2 cellular contexts compared by ENCODE assay signal in the genomic region with DNA sequence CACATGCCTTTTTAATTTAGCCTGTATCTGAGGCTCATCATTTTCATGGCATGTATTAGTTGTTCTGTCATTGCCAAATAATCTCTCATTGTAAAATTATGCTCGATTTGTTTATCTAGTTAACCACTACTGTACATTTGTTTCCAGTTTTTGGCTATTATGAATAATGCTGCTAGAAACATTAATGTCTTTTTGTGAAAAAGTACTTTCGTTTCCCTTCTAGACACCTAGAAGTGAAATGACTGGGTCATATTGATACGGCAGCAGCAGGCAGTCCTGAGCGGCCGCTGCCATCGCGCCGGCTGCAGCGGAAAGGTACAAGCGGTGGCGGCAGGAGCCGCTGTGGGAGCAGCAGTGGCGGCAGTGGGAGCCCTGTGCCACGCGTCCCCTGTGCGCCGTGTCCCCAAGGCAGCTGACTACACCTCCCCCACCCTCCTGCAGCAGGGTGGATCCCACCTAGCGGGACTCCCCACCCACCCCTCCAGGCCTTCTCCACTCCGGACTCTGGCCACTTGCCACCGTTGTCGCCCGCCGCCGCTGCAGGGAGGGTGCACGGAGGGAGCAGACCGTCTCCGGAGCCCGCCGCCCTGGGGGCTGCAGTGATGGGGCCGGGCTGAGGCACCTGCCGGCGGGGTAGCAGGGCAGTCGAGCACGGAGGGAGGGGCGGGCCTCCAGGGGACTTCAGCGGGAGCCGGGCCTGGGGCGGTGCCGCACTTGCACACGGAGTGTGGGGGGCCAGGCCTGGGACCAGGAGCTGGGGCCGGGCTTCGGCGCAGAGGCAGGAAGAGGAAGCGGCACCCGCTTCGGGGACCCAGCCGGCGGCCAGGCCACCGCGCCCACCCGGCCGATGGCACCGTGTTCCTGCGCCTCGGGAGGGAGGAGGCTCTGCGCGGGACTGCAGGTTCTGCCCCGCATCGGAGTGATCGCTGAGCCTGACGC.
TF ChIP-seq lines count a peak whose summit lies in the region.

No MANE protein-coding gene starts in this region.

TF ChIP-seq in IMR-90, 13 proteins besides CTCF, POLR2A, EP300 and RAD21 (continued from another document):
- TF ChIP-seq MAFK (IDR thresholded peaks at IDR 0.05; ENCODE audit: low read depth, low read length), result no peak
- TF ChIP-seq, protein P1, sequence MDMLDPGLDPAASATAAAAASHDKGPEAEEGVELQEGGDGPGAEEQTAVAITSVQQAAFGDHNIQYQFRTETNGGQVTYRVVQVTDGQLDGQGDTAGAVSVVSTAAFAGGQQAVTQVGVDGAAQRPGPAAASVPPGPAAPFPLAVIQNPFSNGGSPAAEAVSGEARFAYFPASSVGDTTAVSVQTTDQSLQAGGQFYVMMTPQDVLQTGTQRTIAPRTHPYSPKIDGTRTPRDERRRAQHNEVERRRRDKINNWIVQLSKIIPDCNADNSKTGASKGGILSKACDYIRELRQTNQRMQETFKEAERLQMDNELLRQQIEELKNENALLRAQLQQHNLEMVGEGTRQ (IDR thresholded peaks at IDR 0.05; ENCODE audit: low read depth, low read length), result no peak
- TF ChIP-seq CEBPB (IDR thresholded peaks at IDR 0.05; ENCODE audit: low read depth, low read length), result no peak
- TF ChIP-seq MAZ (IDR thresholded peaks at IDR 0.05; ENCODE audit: borderline replicate concordance, low read depth, low read length), result no peak
- TF ChIP-seq RFX5 (IDR thresholded peaks at IDR 0.05; ENCODE audit: low read depth, low read length), result no peak
- TF ChIP-seq BHLHE40 (IDR thresholded peaks at IDR 0.05; ENCODE audit: low read depth, low read length), result no peak
- TF ChIP-seq CHD1 (IDR thresholded peaks at IDR 0.05; ENCODE audit: low read depth, low read length), result no peak
- TF ChIP-seq FOS (IDR thresholded peaks at IDR 0.05; ENCODE audit: low read depth, low read length), result no peak
- no peak for TF ChIP-seq NFE2L2 (IDR thresholded peaks at IDR 0.05; ENCODE audit: low read depth, low read length)
- no peak for TF ChIP-seq MXI1 (IDR thresholded peaks at IDR 0.05; ENCODE audit: borderline replicate concordance, low read depth, low read length)
- TF ChIP-seq SMC3 (IDR thresholded peaks at IDR 0.05; ENCODE audit: low read depth, low read length), result no peak
TF ChIP-seq in IMR-90: peak in this region for 0.

TF ChIP-seq in neural cell, 6 proteins besides CTCF, POLR2A, EP300 and RAD21 (continued from another document):
- TF ChIP-seq, protein P2, sequence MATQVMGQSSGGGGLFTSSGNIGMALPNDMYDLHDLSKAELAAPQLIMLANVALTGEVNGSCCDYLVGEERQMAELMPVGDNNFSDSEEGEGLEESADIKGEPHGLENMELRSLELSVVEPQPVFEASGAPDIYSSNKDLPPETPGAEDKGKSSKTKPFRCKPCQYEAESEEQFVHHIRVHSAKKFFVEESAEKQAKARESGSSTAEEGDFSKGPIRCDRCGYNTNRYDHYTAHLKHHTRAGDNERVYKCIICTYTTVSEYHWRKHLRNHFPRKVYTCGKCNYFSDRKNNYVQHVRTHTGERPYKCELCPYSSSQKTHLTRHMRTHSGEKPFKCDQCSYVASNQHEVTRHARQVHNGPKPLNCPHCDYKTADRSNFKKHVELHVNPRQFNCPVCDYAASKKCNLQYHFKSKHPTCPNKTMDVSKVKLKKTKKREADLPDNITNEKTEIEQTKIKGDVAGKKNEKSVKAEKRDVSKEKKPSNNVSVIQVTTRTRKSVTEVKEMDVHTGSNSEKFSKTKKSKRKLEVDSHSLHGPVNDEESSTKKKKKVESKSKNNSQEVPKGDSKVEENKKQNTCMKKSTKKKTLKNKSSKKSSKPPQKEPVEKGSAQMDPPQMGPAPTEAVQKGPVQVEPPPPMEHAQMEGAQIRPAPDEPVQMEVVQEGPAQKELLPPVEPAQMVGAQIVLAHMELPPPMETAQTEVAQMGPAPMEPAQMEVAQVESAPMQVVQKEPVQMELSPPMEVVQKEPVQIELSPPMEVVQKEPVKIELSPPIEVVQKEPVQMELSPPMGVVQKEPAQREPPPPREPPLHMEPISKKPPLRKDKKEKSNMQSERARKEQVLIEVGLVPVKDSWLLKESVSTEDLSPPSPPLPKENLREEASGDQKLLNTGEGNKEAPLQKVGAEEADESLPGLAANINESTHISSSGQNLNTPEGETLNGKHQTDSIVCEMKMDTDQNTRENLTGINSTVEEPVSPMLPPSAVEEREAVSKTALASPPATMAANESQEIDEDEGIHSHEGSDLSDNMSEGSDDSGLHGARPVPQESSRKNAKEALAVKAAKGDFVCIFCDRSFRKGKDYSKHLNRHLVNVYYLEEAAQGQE (IDR thresholded peaks at IDR 0.05; ENCODE audit: borderline replicate concordance), result no peak
